37 cellular contexts compared by ENCODE assay signal in genomic region chr2:103945083-103945482, GRCh38.
DNase-seq lines count a peak whose midpoint lies in the region; ATAC-seq, FAIRE-seq and TF ChIP-seq lines count a peak whose summit lies in the region.
"Had no signal": no experiment of that assay in that cellular context is flagged by ENCODE, and none has a peak within 500 bp of the region (broad histone marks: within the 10 kb centered on the region; RNA-seq: fewer than 3 reads in every experiment).

No MANE protein-coding gene starts in this region.

- H3K36me3 Mint-ChIP-seq in activated naive CD4-positive, alpha-beta T cell treated with anti-CD3 and anti-CD28 coated beads, Interleukin-2, amount 10 ng/mL, durations not matched to agents 7 days and 5 days = no peaks in the 10 kb centered on the region
- H3K36me3 Mint-ChIP-seq: CD14-positive monocyte; CD4-positive, alpha-beta memory T cell; CD4-positive, CD25-positive, alpha-beta regulatory T cell; CD8-positive, alpha-beta memory T cell; CD8-positive, alpha-beta T cell had no signal

- dilution Hi-C loops in IMR-90 (cut with HindIII; ENCODE audit: low sequenced_read_pairs, unreplicated experiment) = no loop called here

- no peaks in the 10 kb centered on the region for H3K27me3 ChIP-seq in HepG2 (ENCODE audit: control insufficient read depth in 1 of 2, insufficient read depth in 2 of 2, low read length in 2 of 2)
- H3K27me3 ChIP-seq in right lobe of liver = no peaks in the 10 kb centered on the region
- H3K27me3 ChIP-seq in IMR-90 (ENCODE audit: control insufficient read depth, insufficient read depth, low read length) = no peaks in the 10 kb centered on the region
- H3K27me3 ChIP-seq in K562 (ENCODE audit: control insufficient read depth in 2 of 2, insufficient read depth in 2 of 2, low read length in 2 of 2) = no peaks in the 10 kb centered on the region
- H3K27me3 ChIP-seq: BE2C; BLaER1; BLaER1 treated with 17β-estradiol and CSF1 and Interleukin-3, amounts not matched to agents 10 nM and 100 nM had no signal

- TF ChIP-seq POLR2A in HepG2 (IDR thresholded peaks at IDR 0.05; ENCODE audit: insufficient read depth in 1 of 2, low read depth in 2 of 2, low read length in 2 of 2) (no peak), right lobe of liver (IDR thresholded peaks at IDR 0.05) (no peak), IMR-90 (IDR thresholded peaks at IDR 0.05; ENCODE audit: low read depth, low read length) (no peak), K562 (conservative IDR thresholded peaks at IDR 0.05) (no peak)

- intact Hi-C loops in HepG2 (cut with micrococcal nuclease; ENCODE audit: unreplicated experiment) (no loop called here), right lobe of liver (cut with DNase I) (no loop called here), IMR-90 (cut with micrococcal nuclease) (no loop called here), K562 (cut with micrococcal nuclease) (no loop called here)

- H3K56ac ChIP-seq in IMR-90 (ENCODE audit: extremely low read depth, insufficient read depth, low read length) = no peak overlapping the region

- H4K5ac ChIP-seq in IMR-90 (ENCODE audit: low read depth, low read length) = no peak overlapping the region

- H3K79me1 ChIP-seq in IMR-90 (ENCODE audit: low read depth in 1 of 2, low read length in 2 of 2) = no peaks in the 10 kb centered on the region

- TF ChIP-seq CTCF in HepG2 (CRISPR knock-in tag; IDR thresholded peaks at IDR 0.05) (no peak), right lobe of liver (IDR thresholded peaks at IDR 0.05) (no peak), IMR-90 (conservative IDR thresholded peaks at IDR 0.05; ENCODE audit: low read depth, low read length) (no peak), K562 (IDR thresholded peaks at IDR 0.05 in 2 of 3, conservative IDR thresholded peaks at IDR 0.05 in 1 of 3; ENCODE audit: insufficient read depth in 2 of 3, low read depth in 1 of 3, low read length in 3 of 3) (no peak)

- H2BK120ac ChIP-seq in IMR-90 (ENCODE audit: low read depth, low read length) = no peak overlapping the region

- peak overlapping the region; percentile 13 for H3K27ac Mint-ChIP-seq in activated naive CD4-positive, alpha-beta T cell treated with anti-CD3 and anti-CD28 coated beads, Interleukin-2, amount 10 ng/mL, durations not matched to agents 7 days and 5 days
- H3K27ac Mint-ChIP-seq: B cell; CD14-positive monocyte; CD4-positive, alpha-beta memory T cell; CD4-positive, alpha-beta T cell; CD4-positive, CD25-positive, alpha-beta regulatory T cell; CD8-positive, alpha-beta memory T cell; CD8-positive, alpha-beta T cell had no signal

- H3K14ac ChIP-seq in IMR-90 (replicated peaks; ENCODE audit: low read depth, low read length) = no peak overlapping the region

- no peak overlapping the region for H4K8ac ChIP-seq in IMR-90 (ENCODE audit: low read depth in 2 of 2, low read length in 2 of 2)

- 6% methylated on average over 2 of the region's 2 CpGs for WGBS in HepG2 (ENCODE audit: low lambda C conversion rate)
- WGBS in right lobe of liver (ENCODE audit: insufficient coverage, low coverage, low lambda C conversion rate, missing lambda C conversion rate) = 67% methylated on average over 2 of the region's 2 CpGs
- WGBS in IMR-90 (ENCODE audit: extremely low coverage in 2 of 2, insufficient read length in 1 of 2), 2 experiments = no CpG with 5 or more reads among the region's 2 CpGs
- WGBS in K562 (ENCODE audit: insufficient coverage, low coverage, missing lambda C conversion rate) = 4% methylated on average over 2 of the region's 2 CpGs

- no peaks in the 10 kb centered on the region for H3K27me3 Mint-ChIP-seq in activated naive CD4-positive, alpha-beta T cell treated with anti-CD3 and anti-CD28 coated beads, Interleukin-2, amount 10 ng/mL, durations not matched to agents 7 days and 5 days
- H3K27me3 Mint-ChIP-seq: B cell; CD4-positive, alpha-beta memory T cell; CD4-positive, alpha-beta T cell; CD4-positive, CD25-positive, alpha-beta regulatory T cell; CD8-positive, alpha-beta memory T cell had no signal

- H3K36me3 ChIP-seq in HepG2 (replicated peaks in 1 of 2; ENCODE audit: control insufficient read depth in 1 of 2, insufficient read depth in 2 of 2, low read length in 2 of 2) (no peaks in the 10 kb centered on the region), right lobe of liver (no peaks in the 10 kb centered on the region), IMR-90 (ENCODE audit: control insufficient read depth, insufficient read depth, low read length) (no peaks in the 10 kb centered on the region), K562 (ENCODE audit: control insufficient read depth, insufficient read depth, low read length) (no peaks in the 10 kb centered on the region)
- H3K36me3 ChIP-seq: BE2C; BLaER1; BLaER1 treated with 17β-estradiol and CSF1 and Interleukin-3, amounts not matched to agents 10 nM and 100 nM had no signal

- H3K9me3 ChIP-seq in HepG2 (ENCODE audit: low read length) = peaks cover 11% of the 10 kb centered on the region
- peaks cover 0 to 2% (median 0%) of the 10 kb centered on the region in 4 donors for H3K9me3 ChIP-seq in right lobe of liver
- no peaks in the 10 kb centered on the region for H3K9me3 ChIP-seq in IMR-90 (ENCODE audit: control insufficient read depth, insufficient read depth, low read length)
- no peaks in the 10 kb centered on the region for H3K9me3 ChIP-seq in K562 (replicated peaks; ENCODE audit: control insufficient read depth, insufficient read depth, low read depth, low read length)
- H3K9me3 ChIP-seq: BE2C, Caco-2 had no signal

- no peak overlapping the region for H2AK5ac ChIP-seq in IMR-90 (ENCODE audit: low read depth, low read length)

- H3K9ac ChIP-seq in HepG2 (ENCODE audit: insufficient read depth, low read depth, low read length) (no peak overlapping the region), IMR-90 (ENCODE audit: low read depth, low read length) (no peak overlapping the region), K562 (ENCODE audit: insufficient read depth in 1 of 2, low read depth in 2 of 2, low read length in 2 of 2) (no peak overlapping the region)
- H3K9ac ChIP-seq: BLaER1; BLaER1 treated with 17β-estradiol and CSF1 and Interleukin-3, amounts not matched to agents 10 nM and 100 nM had no signal

- no peak overlapping the region for H4K91ac ChIP-seq in IMR-90 (ENCODE audit: insufficient read depth, low read depth, low read length)

- H3K4ac ChIP-seq in IMR-90 (ENCODE audit: low read depth, low read length) = no peak overlapping the region

- no peak for TF ChIP-seq RAD21 in HepG2 (CRISPR knock-in tag; IDR thresholded peaks at IDR 0.05)
- no peak for TF ChIP-seq RAD21 in IMR-90 (IDR thresholded peaks at IDR 0.05; ENCODE audit: low read length)
- TF ChIP-seq RAD21 in K562 (CRISPR knock-in tag; conservative IDR thresholded peaks at IDR 0.05 in 1 of 2, IDR thresholded peaks at IDR 0.05 in 1 of 2) = no peak

- in situ Hi-C loops in HepG2 (cut with HindIII; ENCODE audit: extremely low pct_ligation_motif_present, low pct_unique_long_range_greater_than_20kb) = no loop called here
- in situ Hi-C loops in IMR-90 (cut with MboI; ENCODE audit: low sequenced_read_pairs) = no loop called here
- in situ Hi-C loops in K562 (cut with MboI) = no loop called here

- no peak overlapping the region for H2AFZ ChIP-seq in HepG2 (ENCODE audit: low read length)
- H2AFZ ChIP-seq in IMR-90 (replicated peaks; ENCODE audit: low read length, poor library complexity) = no peak overlapping the region
- no peak overlapping the region for H2AFZ ChIP-seq in K562 (ENCODE audit: low read depth, low read length)

- H2BK5ac ChIP-seq in IMR-90 (ENCODE audit: low read depth, low read length, poor library complexity, severe bottlenecking) = no peak overlapping the region

- H3K23ac ChIP-seq in IMR-90 (ENCODE audit: low read depth, low read length) = no peak overlapping the region

- no peak overlapping the region for H2BK20ac ChIP-seq in IMR-90 (ENCODE audit: low read depth, low read length)

- no peak overlapping the region for H3K4me3 ChIP-seq in HepG2 (replicated peaks in 1 of 3; ENCODE audit: insufficient read depth in 1 of 3, low read depth in 2 of 3, low read length in 3 of 3)
- H3K4me3 ChIP-seq in right lobe of liver = no peak overlapping the region
- H3K4me3 ChIP-seq in IMR-90 (ENCODE audit: insufficient read depth, low read depth, low read length) = no peak overlapping the region
- no peak overlapping the region for H3K4me3 ChIP-seq in K562
- H3K4me3 ChIP-seq: A549; BLaER1; BLaER1 treated with 17β-estradiol and CSF1 and Interleukin-3, amounts not matched to agents 10 nM and 100 nM had no signal

- H3K9me1 ChIP-seq in IMR-90 (ENCODE audit: insufficient read depth, low read length) (no peaks in the 10 kb centered on the region), K562 (ENCODE audit: control insufficient read depth, insufficient read depth, low read length) (no peaks in the 10 kb centered on the region)

- H3K4me3 Mint-ChIP-seq in activated naive CD4-positive, alpha-beta T cell treated with anti-CD3 and anti-CD28 coated beads, Interleukin-2, amount 10 ng/mL, durations not matched to agents 7 days and 5 days = no peak overlapping the region
- H3K4me3 Mint-ChIP-seq: B cell; CD14-positive monocyte; CD4-positive, alpha-beta memory T cell; CD4-positive, alpha-beta T cell; CD4-positive, CD25-positive, alpha-beta regulatory T cell; CD8-positive, alpha-beta memory T cell; CD8-positive, alpha-beta T cell had no signal

- no peak overlapping the region for H3K4me2 ChIP-seq in HepG2 (ENCODE audit: low read depth, low read length)
- H3K4me2 ChIP-seq in IMR-90 (ENCODE audit: low read depth, low read length) = no peak overlapping the region
- no peak overlapping the region for H3K4me2 ChIP-seq in K562 (ENCODE audit: insufficient read depth, low read length)
- H3K4me2 ChIP-seq: A549; BLaER1; BLaER1 treated with 17β-estradiol and CSF1 and Interleukin-3, amounts not matched to agents 10 nM and 100 nM had no signal

- BruUV-seq in HepG2 (replicated peaks; lab: Mats Ljungman, UMichigan) = no TSS peak
- no TSS peak for BruUV-seq in IMR-90 (replicated peaks; lab: Mats Ljungman, UMichigan)
- BruUV-seq in K562 (replicated peaks; lab: Mats Ljungman, UMichigan) = no TSS peak

- no peaks in the 10 kb centered on the region for H3K79me2 ChIP-seq in HepG2 (ENCODE audit: insufficient read depth, low read length)
- H3K79me2 ChIP-seq in K562 (ENCODE audit: control insufficient read depth, insufficient read depth, low read length) = no peaks in the 10 kb centered on the region

- no peak overlapping the region for H3K27ac ChIP-seq in HepG2 (ENCODE audit: extremely low read length, insufficient read depth, low read length)
- H3K27ac ChIP-seq in right lobe of liver = no peak overlapping the region
- H3K27ac ChIP-seq in IMR-90 (ENCODE audit: insufficient read depth, low read length) = no peak overlapping the region
- H3K27ac ChIP-seq in K562 (ENCODE audit: extremely low read depth, low read depth, low read length) = no peak overlapping the region
- H3K27ac ChIP-seq: 22Rv1; A549; BLaER1; BLaER1 treated with 17β-estradiol and CSF1 and Interleukin-3, amounts not matched to agents 10 nM and 100 nM; C4-2B had no signal

- H2AK9ac ChIP-seq in IMR-90 (replicated peaks; ENCODE audit: low read depth, low read length, poor library complexity) = no peak overlapping the region

- H2BK15ac ChIP-seq in IMR-90 (ENCODE audit: low read depth, low read length) = no peak overlapping the region

- ATAC-seq in HepG2 (no peak), right lobe of liver (no peak), IMR-90 (ENCODE audit: low read depth) (no peak), K562 (no peak), GM21529 (IDR thresholded peaks at IDR 0.05; ENCODE audit: unreplicated experiment) (no peak), HG02798 (IDR thresholded peaks at IDR 0.05; ENCODE audit: poor library complexity, unreplicated experiment) (no peak)
- ATAC-seq: A549; CD8-positive, alpha-beta T cell had no signal

- FAIRE-seq in HepG2 (lab: Jason Lieb, UNC) (no peak), K562 (lab: Jason Lieb, UNC) (no peak)
- FAIRE-seq: A204.1, A549, D721Med had no signal

- POLR2A ChIA-PET in HepG2 (lab: Yijun Ruan, JAX) = no interaction called here
- POLR2A ChIA-PET in IMR-90 (lab: Charles Lee; ENCODE audit: unreplicated experiment) = interaction anchor here (0.6 kb wide), 1 partner anchor 586 kb away, joined by 3 read pairs; no protein-coding TSS in a partner anchor
- POLR2A ChIA-PET in K562 (lab: Yijun Ruan, JAX) = no interaction called here

- H3K18ac ChIP-seq in IMR-90 (ENCODE audit: low read depth, low read length) = no peak overlapping the region

- H4K20me1 ChIP-seq in HepG2 (ENCODE audit: insufficient read depth, low read length) = no peaks in the 10 kb centered on the region
- H4K20me1 ChIP-seq in IMR-90 (ENCODE audit: insufficient read depth, low read length) = no peaks in the 10 kb centered on the region
- H4K20me1 ChIP-seq in K562 (replicated peaks; ENCODE audit: control insufficient read depth, insufficient read depth, low read length) = no peaks in the 10 kb centered on the region
- H4K20me1 ChIP-seq: BLaER1; BLaER1 treated with 17β-estradiol and CSF1 and Interleukin-3, amounts not matched to agents 10 nM and 100 nM had no signal

- CTCF ChIA-PET in activated naive CD4-positive, alpha-beta T cell treated with anti-CD3 and anti-CD28 coated beads, Interleukin-2, amount 10 ng/mL, durations not matched to agents 7 days and 5 days (lab: Charles Lee) = no interaction called here
- CTCF ChIA-PET in HepG2 (lab: Yijun Ruan, JAX; ENCODE audit: low intra/inter-chr PET ratio, low total read pairs) = no interaction called here
- CTCF ChIA-PET in IMR-90 (lab: Yijun Ruan, JAX) = interaction anchor here (0.7 kb wide), 1 partner anchor 313 kb away, joined by 3 read pairs; no protein-coding TSS in a partner anchor
- CTCF ChIA-PET in K562 (lab: Yijun Ruan, JAX; ENCODE audit: low intra/inter-chr PET ratio) = no interaction called here

- H3K4me1 Mint-ChIP-seq in activated naive CD4-positive, alpha-beta T cell treated with anti-CD3 and anti-CD28 coated beads, Interleukin-2, amount 10 ng/mL, durations not matched to agents 7 days and 5 days = no peaks in the 10 kb centered on the region
- H3K4me1 Mint-ChIP-seq: B cell; CD14-positive monocyte; CD4-positive, alpha-beta memory T cell; CD4-positive, CD25-positive, alpha-beta regulatory T cell; CD8-positive, alpha-beta memory T cell had no signal

- TF ChIP-seq EP300 in HepG2 (IDR thresholded peaks at IDR 0.05; ENCODE audit: low read depth in 2 of 2, low read length in 2 of 2) (no peak), HepG2 (CRISPR knock-in tag; IDR thresholded peaks at IDR 0.05; ENCODE audit: borderline replicate concordance) (no peak), K562 (IDR thresholded peaks at IDR 0.05; ENCODE audit: low read length) (no peak)

- no peak for DNase-seq in activated naive CD4-positive, alpha-beta T cell treated with anti-CD3 and anti-CD28 coated beads, Interleukin-2, amount 10 ng/mL, durations not matched to agents 7 days and 5 days
- DNase-seq in activated naive CD4-positive, alpha-beta T cell treated with anti-CD3 and anti-CD28 coated beads, Interleukin-2, amount 50 U/mL, for 16 hours = no peak
- DNase-seq in HepG2 (ENCODE audit: low spot score) (no peak), right lobe of liver (no peak), IMR-90 (no peak), K562 (ENCODE audit: extremely low read depth in 1 of 4, low spot score in 3 of 4) (no peak)
- DNase-seq: 8988T; ACHN; AML-193; BE2C; C1 segment of cervical spinal cord; Caco-2; Calu3; CD4-positive, alpha-beta memory T cell; CD4-positive, alpha-beta T cell; CD4-positive, CD25-positive, alpha-beta regulatory T cell; CD8-positive, alpha-beta memory T cell; CD8-positive, alpha-beta T cell; COR-L47; DMS 273 treated with DMSO at 0.1 percent for 48 hours; DMS153; DMS53; DMS79; DMS79 treated with DMSO at 0.1 percent for 48 hours; DND-41; EL had no signal

- no peaks in the 10 kb centered on the region for H3K4me1 ChIP-seq in HepG2 (ENCODE audit: insufficient read depth, low read length)
- no peaks in the 10 kb centered on the region for H3K4me1 ChIP-seq in right lobe of liver
- no peaks in the 10 kb centered on the region for H3K4me1 ChIP-seq in IMR-90 (ENCODE audit: control insufficient read depth, insufficient read depth, low read length)
- no peaks in the 10 kb centered on the region for H3K4me1 ChIP-seq in K562 (replicated peaks in 1 of 2; ENCODE audit: control insufficient read depth in 2 of 2, insufficient read depth in 2 of 2, low read length in 2 of 2)
- H3K4me1 ChIP-seq: A549; BE2C; BLaER1; BLaER1 treated with 17β-estradiol and CSF1 and Interleukin-3, amounts not matched to agents 10 nM and 100 nM; Caco-2 had no signal

- peaks cover 2% of the 10 kb centered on the region for H3K9me3 Mint-ChIP-seq in activated naive CD4-positive, alpha-beta T cell treated with anti-CD3 and anti-CD28 coated beads, Interleukin-2, amount 10 ng/mL, durations not matched to agents 7 days and 5 days
